ENCODE assay signal across 16 cellular contexts in the genomic region with DNA sequence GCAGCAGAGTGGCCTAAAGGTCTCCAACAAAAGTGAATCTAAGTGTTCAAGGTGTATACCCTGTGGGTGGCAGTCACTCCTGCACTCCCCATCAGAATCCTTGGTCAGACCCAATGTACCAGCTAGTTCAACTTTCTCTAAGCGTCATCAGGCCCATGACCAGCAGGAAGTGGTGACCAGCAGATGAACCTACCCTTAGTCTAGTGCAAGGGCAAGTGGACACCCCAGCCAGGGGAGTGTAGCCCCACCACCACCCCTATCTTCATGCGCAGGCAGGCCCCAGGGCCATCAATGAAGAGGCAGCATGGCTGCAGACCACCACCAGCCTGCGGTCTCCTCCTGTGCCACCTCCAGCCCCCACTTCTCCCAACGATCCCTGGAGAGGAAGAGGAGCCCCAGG.
DNase-seq lines count a peak whose midpoint lies in the region; ATAC-seq and TF ChIP-seq lines count a peak whose summit lies in the region.
"Had no signal": no experiment of that assay in that cellular context is flagged by ENCODE, and none has a peak within 500 bp of the region (broad histone marks: within the 10 kb centered on the region; RNA-seq: fewer than 3 reads in every experiment).

No MANE protein-coding gene starts in this region.

- no peak overlapping the region for H4K91ac ChIP-seq in neuronal stem cell (ENCODE audit: low read depth, low read length, poor library complexity)

- no peak overlapping the region for H4K8ac ChIP-seq in neuronal stem cell (ENCODE audit: low read depth, low read length)

- H3K23ac ChIP-seq in neuronal stem cell (ENCODE audit: low read depth, low read length, poor library complexity) = no peak overlapping the region

- no peak overlapping the region for H2AFZ ChIP-seq in neuronal stem cell (ENCODE audit: low read length)
- H2AFZ ChIP-seq: GM23248 had no signal

- no peak overlapping the region for H2BK12ac ChIP-seq in neuronal stem cell (ENCODE audit: low read length)

- TF ChIP-seq CTCF in esophagus muscularis mucosa (IDR thresholded peaks at IDR 0.05) = no peak
- no peak for TF ChIP-seq CTCF in upper lobe of left lung (IDR thresholded peaks at IDR 0.05)

- no peak overlapping the region for H3K18ac ChIP-seq in neuronal stem cell (ENCODE audit: low read length)

- H3K79me1 ChIP-seq in neuronal stem cell (ENCODE audit: low read depth, low read length) = peaks cover 2% of the 10 kb centered on the region

- H3K4me3 ChIP-seq in esophagus muscularis mucosa = no peak overlapping the region
- no peak overlapping the region for H3K4me3 ChIP-seq in neuronal stem cell (ENCODE audit: low read length in 2 of 2)
- H3K4me3 ChIP-seq in upper lobe of left lung = no peak overlapping the region
- H3K4me3 ChIP-seq: GM23248 had no signal

- H2BK5ac ChIP-seq in neuronal stem cell (ENCODE audit: low read length) = no peak overlapping the region

- no peak overlapping the region for H3K9ac ChIP-seq in neuronal stem cell (ENCODE audit: low read depth, low read length, poor library complexity)
- H3K9ac ChIP-seq: GM23248 had no signal

- H3K27ac Mint-ChIP-seq in effector memory CD8-positive, alpha-beta T cell = no peak overlapping the region

- H3K4me1 ChIP-seq in esophagus muscularis mucosa = peaks cover 0 to 7% (median 2%) of the 10 kb centered on the region in 4 donors
- peaks cover 1 to 2% of the 10 kb centered on the region in 2 donors for H3K4me1 ChIP-seq in neuronal stem cell (ENCODE audit: control insufficient read depth in 2 of 2, insufficient read depth in 1 of 2, low read depth in 1 of 2, low read length in 2 of 2)
- peaks cover 6 to 15% (median 9%) of the 10 kb centered on the region in 4 donors for H3K4me1 ChIP-seq in upper lobe of left lung
- H3K4me1 ChIP-seq: BE2C had no signal

- H3K27ac ChIP-seq in esophagus muscularis mucosa (replicated peaks in 1 of 4) (peak overlapping the region in 3 of 4 donors; percentile 41 to 50 (median 46)), neuronal stem cell (replicated peaks; ENCODE audit: low read length) (no peak overlapping the region), upper lobe of left lung (peak overlapping the region in 3 of 4 donors; percentile 5 to 80 (median 74))
- H3K27ac ChIP-seq: GM23248 had no signal

- peak overlapping the region; percentile 3 for H3K14ac ChIP-seq in neuronal stem cell (ENCODE audit: low read length)

- H3K4me3 Mint-ChIP-seq in effector memory CD8-positive, alpha-beta T cell = no peak overlapping the region
- H3K4me3 Mint-ChIP-seq: CD8-positive, alpha-beta memory T cell had no signal

- H3K9me3 Mint-ChIP-seq in effector memory CD8-positive, alpha-beta T cell = no peaks in the 10 kb centered on the region
- H3K9me3 Mint-ChIP-seq: CD8-positive, alpha-beta memory T cell had no signal

- H2AK5ac ChIP-seq in neuronal stem cell (ENCODE audit: low read depth, low read length) = no peak overlapping the region

- 96% methylated on average over 4 of the region's 4 CpGs for WGBS in esophagus muscularis mucosa
- WGBS in neuronal stem cell (ENCODE audit: extremely low coverage in 2 of 2, insufficient read length in 2 of 2, insufficient replicate concordance in 1 of 2), 2 donors = no CpG with 5 or more reads among the region's 4 CpGs
- whole genome bisulfite sequencing in upper lobe of left lung, 2 donors = 86 to 94% methylated on average over 4 of the region's 4 CpGs

- H3K36me3 ChIP-seq in esophagus muscularis mucosa = no peaks in the 10 kb centered on the region
- H3K36me3 ChIP-seq in neuronal stem cell (replicated peaks in 1 of 2; ENCODE audit: control insufficient read depth in 2 of 2, insufficient read depth in 2 of 2, low read length in 2 of 2) = no peaks in the 10 kb centered on the region
- H3K36me3 ChIP-seq in upper lobe of left lung = no peaks in the 10 kb centered on the region
- H3K36me3 ChIP-seq: BE2C had no signal

- H2BK15ac ChIP-seq in neuronal stem cell (ENCODE audit: low read length) = peak overlapping the region; percentile 8

- H3K36me3 Mint-ChIP-seq in effector memory CD8-positive, alpha-beta T cell (ENCODE audit: insufficient read depth) = peaks cover 2% of the 10 kb centered on the region

- H3K27me3 Mint-ChIP-seq in effector memory CD8-positive, alpha-beta T cell = peaks cover 10 to 47% of the 10 kb centered on the region in 2 donors

- no peak overlapping the region for H3K4me2 ChIP-seq in neuronal stem cell (ENCODE audit: insufficient read depth, low read length, poor library complexity, severe bottlenecking)

- DNase-seq in esophagus muscularis mucosa (ENCODE audit: extremely low spot score) = no peak
- DNase-seq in left ventricle myocardium superior = no peak
- no peak for DNase-seq in neuronal stem cell (ENCODE audit: low spot score)
- DNase-seq in upper lobe of left lung = peak in 1 of 2 donors; percentile 10
- DNase-seq in dedifferentiated amniotic fluid mesenchymal stem cell (ENCODE audit: extremely low spot score) = no peak
- DNase-seq in effector memory CD8-positive, alpha-beta T cell = no peak
- DNase-seq: BE2C; CD8-positive, alpha-beta memory T cell; DND-41; GM23248; NCI-H1436 treated with DMSO at 0.1 percent for 48 hours; NCI-H2081; NCI-H345; NCI-H526 treated with DMSO at 0.1 percent for 48 hours; NK-92 treated with Interleukin-12 subunit alpha and Interleukin-12 subunit beta, amount 100 ng/mL, for 24 hours had no signal

- peaks cover 3 to 7% of the 10 kb centered on the region in 2 donors for H3K4me1 Mint-ChIP-seq in effector memory CD8-positive, alpha-beta T cell (ENCODE audit: low read depth in 2 of 2)

- intact Hi-C loops in esophagus muscularis mucosa (cut with DNase I) = no loop called here
- intact Hi-C loops in left ventricle myocardium superior (cut with micrococcal nuclease) = no loop called here

- H3K27me3 ChIP-seq in esophagus muscularis mucosa (peaks cover 0 to 11% (median 0%) of the 10 kb centered on the region in 4 donors), neuronal stem cell (ENCODE audit: control insufficient read depth in 3 of 3, insufficient read depth in 3 of 3, low read depth in 1 of 3, low read length in 3 of 3) (no peaks in the 10 kb centered on the region), upper lobe of left lung (no peaks in the 10 kb centered on the region)
- H3K27me3 ChIP-seq: BE2C had no signal

- no peak overlapping the region for H2BK120ac ChIP-seq in neuronal stem cell (ENCODE audit: low read depth, low read length)

- H3K9me3 ChIP-seq in esophagus muscularis mucosa = no peaks in the 10 kb centered on the region
- no peaks in the 10 kb centered on the region for H3K9me3 ChIP-seq in neuronal stem cell (replicated peaks in 1 of 2; ENCODE audit: control insufficient read depth in 2 of 2, insufficient read depth in 1 of 2, low read depth in 1 of 2, low read length in 2 of 2)
- H3K9me3 ChIP-seq in upper lobe of left lung = no peaks in the 10 kb centered on the region
- H3K9me3 ChIP-seq: BE2C had no signal

- H3K4ac ChIP-seq in neuronal stem cell (ENCODE audit: low read length) = no peak overlapping the region

- no peak for TF ChIP-seq EP300 in esophagus muscularis mucosa (IDR thresholded peaks at IDR 0.05)
- TF ChIP-seq EP300 in upper lobe of left lung (IDR thresholded peaks at IDR 0.05) = no peak

- peak; percentile 31 for ATAC-seq in left ventricle myocardium superior
- peak in 1 of 2 donors; percentile 27 for ATAC-seq in upper lobe of left lung (ENCODE audit: low FRiP score in 2 of 2)
- ATAC-seq in GM21447 (IDR thresholded peaks at IDR 0.05; ENCODE audit: unreplicated experiment) = no peak
- no peak for ATAC-seq in effector memory CD8-positive, alpha-beta T cell (replicated peaks)

- TF ChIP-seq POLR2A in esophagus muscularis mucosa (IDR thresholded peaks at IDR 0.05; ENCODE audit: low read depth) = no peak
- no peak for TF ChIP-seq POLR2A in upper lobe of left lung (IDR thresholded peaks at IDR 0.05)
